In the genomic region with DNA sequence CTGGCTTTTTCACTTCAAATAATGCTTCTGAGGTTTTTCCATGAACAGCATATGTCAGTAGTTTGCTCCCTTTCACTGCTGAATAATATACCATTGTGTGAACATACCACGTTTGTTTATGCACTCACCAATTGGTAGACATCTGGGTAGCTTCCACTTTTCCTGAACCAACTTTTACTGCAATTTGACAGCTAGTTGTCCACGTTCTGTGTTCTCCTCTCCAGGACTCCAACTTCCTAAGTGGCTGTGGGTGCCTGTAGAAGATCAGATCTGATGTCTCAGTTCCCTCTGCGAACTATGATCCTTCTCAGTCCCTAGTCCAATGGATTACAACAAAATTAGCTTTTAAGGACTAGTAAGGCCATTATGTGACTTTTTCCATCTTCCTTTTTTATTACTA, we compare ENCODE assay signal across 8 cellular contexts.
"Had no signal": no experiment of that assay in that cellular context is flagged by ENCODE, and none has a peak within 500 bp of the region (broad histone marks: within the 10 kb centered on the region; RNA-seq: fewer than 3 reads in every experiment).

No MANE protein-coding gene starts in this region.

- H3K4me3 ChIP-seq: GM12878 had no signal

- FAIRE-seq: G401.6, GM12878, GM12891, GM12892, GM18507, GM19239 had no signal

- DNase-seq: GDM1, GF-D8 had no signal

- ATAC-seq: GM12878 had no signal
